ENCODE assay signal across 1 cellular context in genomic region chr20:52972190-52972937, GRCh38.
TF ChIP-seq lines count a peak whose summit lies in the region.

Gene TSHZ2 (plus strand): TSS chr20:52972358. CDS start chr20:52973294, 936 bp downstream.

TF ChIP-seq in HEK293, 187 proteins besides CTCF, POLR2A, EP300 and RAD21 (continued from another document and continues in another):
- TF ChIP-seq ZNF175 (tag by site-specific recombination; IDR thresholded peaks at IDR 0.05) (no peak), ZNF211 (tag by site-specific recombination; IDR thresholded peaks at IDR 0.05; ENCODE audit: low read depth) (no peak), SETDB1 (IDR thresholded peaks at IDR 0.05; ENCODE audit: insufficient read length, low read length) (no peak), TCF7L2 (IDR thresholded peaks at IDR 0.05; ENCODE audit: borderline replicate concordance, low read depth, low read length) (no peak), GLIS2 (tag by site-specific recombination; IDR thresholded peaks at IDR 0.05) (peak; percentile 86), ZNF792 (tag by site-specific recombination; IDR thresholded peaks at IDR 0.05) (no peak; the same call in 1 of the 2 replicates), ZNF664 (tag by site-specific recombination; IDR thresholded peaks at IDR 0.05) (peak; percentile 75), ZFP41 (tag by site-specific recombination; IDR thresholded peaks at IDR 0.05; ENCODE audit: borderline replicate concordance) (peak; percentile 33; the same call in 1 of the 2 replicates), ZNF223 (tag by site-specific recombination; IDR thresholded peaks at IDR 0.05) (no peak), ZNF529 (tag by site-specific recombination; IDR thresholded peaks at IDR 0.05; ENCODE audit: insufficient replicate concordance) (no peak), WT1 (tag by site-specific recombination; IDR thresholded peaks at IDR 0.05) (no peak), ZNF549 (tag by site-specific recombination; IDR thresholded peaks at IDR 0.05) (no peak), ZBTB48 (tag by site-specific recombination; IDR thresholded peaks at IDR 0.05) (peak; percentile 77), ZNF639 (tag by site-specific recombination; IDR thresholded peaks at IDR 0.05) (peak; percentile 79; the same call in 1 of the 2 replicates), ZNF423 (tag by site-specific recombination; IDR thresholded peaks at IDR 0.05) (no peak), BCL6B (tag by site-specific recombination; IDR thresholded peaks at IDR 0.05) (peak; percentile 48; the same call in 1 of the 2 replicates), ZNF416 (tag by site-specific recombination; IDR thresholded peaks at IDR 0.05) (0 out of 2 replicates have a peak, but pooled peaks have one; percentile 37), ZNF138 (tag by site-specific recombination; IDR thresholded peaks at IDR 0.05; ENCODE audit: borderline replicate concordance) (no peak), KLF7 (tag by site-specific recombination; IDR thresholded peaks at IDR 0.05; ENCODE audit: borderline replicate concordance) (peak; percentile 90; the same call in 1 of the 2 replicates), ZNF133 (tag by site-specific recombination; IDR thresholded peaks at IDR 0.05) (peak; percentile 75), MYNN (tag by site-specific recombination; IDR thresholded peaks at IDR 0.05; ENCODE audit: borderline replicate concordance) (no peak), ZNF48 (tag by site-specific recombination; IDR thresholded peaks at IDR 0.05) (no peak), ZFHX2 (tag by site-specific recombination; conservative IDR thresholded peaks at IDR 0.05) (peak; percentile 100), PATZ1 (tag by site-specific recombination; IDR thresholded peaks at IDR 0.05) (peak; percentile 98), ZNF221 (tag by site-specific recombination; IDR thresholded peaks at IDR 0.05; ENCODE audit: borderline replicate concordance) (no peak), HOXD13 (CRISPR knock-in tag; IDR thresholded peaks at IDR 0.05; ENCODE audit: borderline replicate concordance) (no peak), ZNF513 (tag by site-specific recombination; IDR thresholded peaks at IDR 0.05) (peak; percentile 82), PRDM6 (tag by site-specific recombination; IDR thresholded peaks at IDR 0.05) (no peak), ZNF37A (tag by site-specific recombination; IDR thresholded peaks at IDR 0.05) (no peak), ZNF274 (IDR thresholded peaks at IDR 0.05; ENCODE audit: low read length) (no peak), ZNF274 (tag by site-specific recombination; IDR thresholded peaks at IDR 0.05; ENCODE audit: borderline replicate concordance) (no peak), ZBTB49 (tag by site-specific recombination; IDR thresholded peaks at IDR 0.05; ENCODE audit: low read depth) (no peak), ZNF701 (tag by site-specific recombination; IDR thresholded peaks at IDR 0.05) (no peak; the same call in 1 of the 2 replicates), ZNF518A (tag by site-specific recombination; conservative IDR thresholded peaks at IDR 0.05; ENCODE audit: low read depth) (no peak), ZNF660 (tag by site-specific recombination; IDR thresholded peaks at IDR 0.05) (no peak), ZBTB26 (tag by site-specific recombination; optimal IDR thresholded peaks at IDR 0.05) (peak; percentile 95), ZNF558 (tag by site-specific recombination; IDR thresholded peaks at IDR 0.05) (no peak), GLIS1 (tag by site-specific recombination; IDR thresholded peaks at IDR 0.05) (peak; percentile 72), ZFP3 (tag by site-specific recombination; IDR thresholded peaks at IDR 0.05; ENCODE audit: low read depth) (peak; percentile 65), ZNF670 (tag by site-specific recombination; IDR thresholded peaks at IDR 0.05; ENCODE audit: low read depth) (no peak; the same call in 1 of the 2 replicates), ZNF169 (tag by site-specific recombination; IDR thresholded peaks at IDR 0.05) (no peak), ZNF391 (tag by site-specific recombination; IDR thresholded peaks at IDR 0.05; ENCODE audit: borderline replicate concordance, low read depth) (peak; percentile 88; the same call in 1 of the 2 replicates), REPIN1 (tag by site-specific recombination; IDR thresholded peaks at IDR 0.05; ENCODE audit: low read depth) (peak; percentile 97), ZNF580 (tag by site-specific recombination; IDR thresholded peaks at IDR 0.05) (peak; percentile 94), ZNF704 (tag by site-specific recombination; IDR thresholded peaks at IDR 0.05) (no peak)
